Comparison of ENCODE assay signal across 1 cellular context in the genomic region with DNA sequence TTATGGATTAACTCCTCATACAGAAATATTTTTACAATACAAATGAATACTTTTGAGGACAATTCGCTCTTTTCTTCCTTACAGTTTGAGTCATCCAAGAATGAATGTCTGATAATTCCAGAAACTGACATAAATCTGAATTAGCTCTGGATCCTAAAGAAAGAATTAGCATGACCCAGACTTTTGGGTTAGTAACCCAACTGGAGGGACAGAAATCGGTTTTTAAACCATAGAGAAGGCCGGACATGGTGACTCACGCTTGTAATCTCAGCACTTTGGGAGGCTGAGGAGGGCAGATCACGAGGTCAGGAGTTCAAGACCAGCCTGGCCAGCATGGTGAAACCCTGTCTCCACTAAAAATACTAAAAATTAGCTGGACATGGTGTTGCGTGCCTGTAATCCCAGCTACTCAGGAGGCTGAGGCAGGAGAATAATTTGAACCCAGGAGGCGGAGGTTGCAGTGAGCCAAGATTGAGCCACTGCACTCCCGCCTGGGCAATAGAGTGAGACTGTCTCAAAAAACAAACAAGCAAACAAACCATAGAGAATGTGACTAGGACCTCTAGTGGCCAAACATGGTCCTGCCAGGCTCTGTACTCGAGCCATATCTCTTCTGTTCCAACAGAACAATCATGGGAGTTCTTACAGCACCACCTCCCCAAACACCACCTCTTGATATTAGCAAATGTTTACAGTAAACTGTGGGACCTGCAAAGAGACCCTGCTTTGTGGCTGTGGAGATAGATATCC.
TF ChIP-seq lines count a peak whose summit lies in the region.

No MANE protein-coding gene starts in this region.

TF ChIP-seq in H1, 55 proteins besides CTCF, POLR2A, EP300 and RAD21:
- TF ChIP-seq YY1 (IDR thresholded peaks at IDR 0.05; ENCODE audit: low read depth, low read length) (no peak), HDAC2 (IDR thresholded peaks at IDR 0.05; ENCODE audit: borderline replicate concordance in 1 of 2, low read depth in 2 of 2, low read length in 2 of 2) (no peak), TAF1 (IDR thresholded peaks at IDR 0.05; ENCODE audit: low read depth, low read length) (no peak), BCL11A (IDR thresholded peaks at IDR 0.05; ENCODE audit: low read depth in 2 of 2, low read length in 2 of 2) (no peak), CTBP2 (IDR thresholded peaks at IDR 0.05; ENCODE audit: borderline replicate concordance, insufficient read depth, insufficient read length, low read length) (no peak), RFX5 (IDR thresholded peaks at IDR 0.05; ENCODE audit: borderline replicate concordance, low read depth, low read length) (no peak), KDM4A (IDR thresholded peaks at IDR 0.05; ENCODE audit: low read depth, low read length, severe bottlenecking) (no peak), TEAD4 (IDR thresholded peaks at IDR 0.05; ENCODE audit: low read depth, low read length) (no peak), GTF2F1 (IDR thresholded peaks at IDR 0.05; ENCODE audit: borderline replicate concordance, low read depth, low read length) (no peak), SAP30 (IDR thresholded peaks at IDR 0.05; ENCODE audit: insufficient read depth, insufficient replicate concordance, low read length) (no peak), CHD1 (IDR thresholded peaks at IDR 0.05; ENCODE audit: low read depth, low read length) (no peak), KDM1A (IDR thresholded peaks at IDR 0.05; ENCODE audit: borderline replicate concordance, low read length) (no peak)
TF ChIP-seq in H1: peak in this region for 0.
